8 cellular contexts compared by ENCODE assay signal in the genomic region with DNA sequence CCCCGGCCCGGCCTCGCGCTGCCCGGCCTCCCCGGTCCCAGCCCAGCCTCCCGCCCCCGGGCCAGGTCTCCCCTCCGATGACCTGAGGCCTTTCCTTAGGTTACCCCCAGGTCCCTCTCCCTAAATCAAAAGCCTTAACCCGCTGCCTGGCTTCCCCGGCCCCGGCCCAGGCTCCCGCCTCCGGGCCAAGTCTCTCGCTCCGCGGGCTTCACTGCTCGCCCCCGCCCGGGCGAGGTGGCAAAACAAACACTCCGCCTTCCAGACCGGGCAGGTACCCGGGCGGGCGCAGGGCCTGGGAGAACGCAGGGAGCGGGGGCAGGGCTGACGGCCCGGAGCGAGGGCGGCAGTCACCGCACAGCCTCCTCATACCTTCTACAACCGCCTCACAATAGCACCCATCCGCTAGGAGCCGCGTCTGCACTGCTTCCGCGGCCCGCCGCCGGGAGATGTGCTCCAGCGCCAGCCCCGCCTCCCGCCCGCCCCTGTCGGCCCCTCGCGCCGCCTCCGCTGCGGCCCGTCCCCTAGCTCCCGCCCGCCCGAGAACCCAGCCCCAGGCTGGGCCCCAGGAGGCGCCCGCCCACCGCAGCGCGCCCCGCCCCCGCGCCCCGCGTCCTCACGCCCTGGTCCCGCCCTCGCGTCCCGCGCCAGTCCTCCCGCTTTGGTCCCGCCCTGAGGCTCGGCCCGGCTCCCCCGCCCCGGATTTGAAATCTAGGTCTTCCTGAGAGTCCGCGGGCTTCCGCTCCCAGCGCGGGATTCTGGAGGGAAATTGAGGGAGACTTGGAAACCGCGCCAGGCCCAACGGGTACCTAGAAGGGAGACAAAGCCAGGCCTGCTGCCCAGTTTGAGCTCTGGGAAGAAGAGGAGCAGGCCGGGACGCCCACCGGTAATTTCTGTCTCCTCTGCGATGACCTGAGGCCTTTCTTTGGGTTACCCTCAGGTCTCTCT. TPM values are rescaled to one million over a fixed set of nuclear protein-coding genes. Genes with fewer than 3 reads are reported as not detected.
DNase-seq lines count a peak whose midpoint lies in the region; ATAC-seq and TF ChIP-seq lines count a peak whose summit lies in the region.

CASP3 (minus strand) TSS at position 422 of the 945 bp plus-strand sequence. CDS start 10,994 bp downstream, outside the sequence.
PRIMPOL (plus strand) TSS at position 713 of the 945 bp plus-strand sequence. CDS start 7,403 bp downstream, outside the sequence.

- H3K27ac ChIP-seq in adrenal gland: peak within 1 kb of the TSS; percentile 94 to 99 (median 98)
- H3K27ac ChIP-seq in prostate gland: peak within 1 kb of the TSS; percentile 91 to 94

- H3K9me3 ChIP-seq in adrenal gland (replicated peaks in 1 of 3): no peaks in the 10 kb centered on the region
- no peaks in the 10 kb centered on the region for H3K9me3 ChIP-seq in prostate gland

- 0 to 1% (median 0%) methylated on average over 5 to 88 of the region's 90 CpGs for WGBS in adrenal gland, 4 donors
- WGBS in prostate gland: under 1% methylated on average over 67 of the region's 90 CpGs

- DNase-seq in NCI-H146 treated with DMSO at 0.1 percent for 48 hours (lab: John Stamatoyannopoulos, UW; ENCODE audit: unreplicated experiment): peak; percentile 87
- peak; percentile 92 to 98 (median 94) for DNase-seq in T-helper 1 cell
- peak; percentile 96 to 98 (median 97) for DNase-seq in adrenal gland
- DNase-seq in left cardiac atrium: peak; percentile 97
- peak; percentile 96 for DNase-seq in prostate gland (ENCODE audit: low spot score)
- DNase-seq in ureter (ENCODE audit: low spot score): peak; percentile 96

- TF ChIP-seq POLR2A in GM15510 (IDR thresholded peaks at IDR 0.05; ENCODE audit: borderline replicate concordance, extremely low read depth, insufficient read length) (peak; percentile 96), adrenal gland (IDR thresholded peaks at IDR 0.05) (peak; percentile 95 to 97), prostate gland (IDR thresholded peaks at IDR 0.05) (peak; percentile 80)

- H3K4me1 ChIP-seq in adrenal gland (replicated peaks in 1 of 2): peaks cover 35 to 45% of the 10 kb centered on the region in 2 donors
- peaks cover 14% of the 10 kb centered on the region for H3K4me1 ChIP-seq in prostate gland (replicated peaks)

- H3K4me3 ChIP-seq in adrenal gland (peak within 1 kb of the TSS; percentile 44 to 96 (median 91)), prostate gland (peak within 1 kb of the TSS; percentile 65 to 73)

- ATAC-seq in HG02884 (IDR thresholded peaks at IDR 0.05; ENCODE audit: unreplicated experiment) (peak; percentile 80), left cardiac atrium (peak; percentile 97)

- H3K27me3 ChIP-seq in adrenal gland (no peaks in the 10 kb centered on the region), prostate gland (replicated peaks; ENCODE audit: insufficient read depth) (no peaks in the 10 kb centered on the region)

- TF ChIP-seq CTCF in adrenal gland (IDR thresholded peaks at IDR 0.05): peak in 3 of 6 experiments; percentile 5 to 37 (median 10)
- peak; percentile 10 to 47 (median 20) for TF ChIP-seq CTCF in prostate gland (IDR thresholded peaks at IDR 0.05)

- intact Hi-C loops in adrenal gland (cut with DNase I) (loop anchor here in 1 of 2 donors (5.0 kb wide), 1 partner anchor 83 kb away; the partner anchor contains the start of gene CENPU), left cardiac atrium (cut with DNase I) (loop anchor here (5.0 to 10.0 kb wide), 3 partner anchors 112 to 384 kb away; partner anchors contain the start of gene IRF2 (in 1 of the 2)), prostate gland (cut with DNase I) (loop anchor here (5.0 to 10.0 kb wide), 3 partner anchors 83 to 364 kb away; partner anchors contain the start of genes CENPU and IRF2)

- H3K36me3 ChIP-seq in adrenal gland (replicated peaks in 1 of 2): no peaks in the 10 kb centered on the region
- H3K36me3 ChIP-seq in prostate gland: no peaks in the 10 kb centered on the region

RNA-seq across cellular contexts. Expression of gene CASP3, which starts in this region (rescaled TPM):
- total RNA-seq in adrenal gland (10 to 100 TPM; 11.2 to 25.6 (median 19.4) TPM), left cardiac atrium (10 to 100 TPM; 10.2 to 12.0 TPM), prostate gland (10 to 100 TPM; 13.3 to 13.8 TPM), ureter (17.4 TPM)
- 10 to 100 TPM in 1 of 3 donors, 1 to 10 TPM in 2; 8.5 to 25.3 (median 10.0) TPM for polyA plus RNA-seq in adrenal gland

RNA-seq across cellular contexts. Expression of gene PRIMPOL, which starts in this region (rescaled TPM):
- total RNA-seq in adrenal gland: 10 to 100 TPM in 5 of 8 donors, 1 to 10 TPM in 3; 7.5 to 24.5 (median 12.3) TPM
- polyA plus RNA-seq in adrenal gland: 10 to 100 TPM in 2 of 3 donors, 1 to 10 TPM in 1; 9.6 to 66.2 (median 38.1) TPM
- total RNA-seq in left cardiac atrium: 10 to 100 TPM in 1 of 2 donors, 1 to 10 TPM in 1; 9.8 to 10.2 TPM
- total RNA-seq in prostate gland: 10 to 100 TPM; 14.3 to 28.6 TPM
- total RNA-seq in ureter: 20.3 TPM

Comparison
In these comparisons a context has a peak if more than half of its experiments do, and no peak if none do; other contexts are left out.
1. Peak in every context shown above with its lines: DNase-seq, ATAC-seq, H3K4me3 ChIP-seq and H3K27ac ChIP-seq.